8 cellular contexts compared by ENCODE assay signal in the genomic region with DNA sequence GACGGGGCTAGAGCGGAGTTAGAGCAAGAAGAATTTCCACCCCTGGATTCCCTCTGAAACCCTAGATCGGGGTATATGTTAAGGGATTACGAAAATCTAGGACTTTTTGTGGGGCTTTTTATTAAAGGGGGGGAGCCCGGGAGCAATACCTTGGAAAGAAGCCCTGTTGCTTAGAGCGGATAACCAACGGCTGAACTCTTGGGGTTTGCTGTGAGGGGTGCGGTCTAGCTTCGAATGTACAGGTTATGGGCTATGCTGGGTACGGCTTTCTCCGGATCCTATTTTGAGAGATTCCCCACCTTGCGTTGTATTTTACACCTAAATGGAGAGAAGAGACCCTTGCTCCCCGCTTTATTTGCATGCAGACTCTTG. TPM values are rescaled to one million over a fixed set of nuclear protein-coding genes. Genes with fewer than 3 reads are reported as not detected.
A peak's percentile ranks its signal among the peaks of the same experiment; 100 is the strongest.
DNase-seq lines count a peak whose midpoint lies in the region; ATAC-seq and TF ChIP-seq lines count a peak whose summit lies in the region.

No MANE protein-coding gene starts in this region.

- peak overlapping the region; percentile 83 for H3K4me3 Mint-ChIP-seq in activated naive CD4-positive, alpha-beta T cell treated with anti-CD3 and anti-CD28 coated beads for 36 hours

- H3K14ac ChIP-seq in neuronal stem cell (ENCODE audit: low read length): no peak overlapping the region

- H3K4me1 ChIP-seq in OCI-LY3 (ENCODE audit: low read length) (peaks cover 26% of the 10 kb centered on the region), endocrine pancreas (ENCODE audit: control insufficient read depth, insufficient read depth, low read length) (peaks cover 11% of the 10 kb centered on the region), neuronal stem cell (ENCODE audit: control insufficient read depth in 2 of 2, insufficient read depth in 1 of 2, low read depth in 1 of 2, low read length in 2 of 2) (peaks cover 11 to 19% of the 10 kb centered on the region in 2 donors)

- no peaks in the 10 kb centered on the region for H3K79me2 ChIP-seq in OCI-LY3 (ENCODE audit: low read length)

- H4K20me1 ChIP-seq in OCI-LY3 (ENCODE audit: insufficient read depth, low read length): no peaks in the 10 kb centered on the region

- no peaks in the 10 kb centered on the region for H3K9me3 Mint-ChIP-seq in activated naive CD4-positive, alpha-beta T cell treated with anti-CD3 and anti-CD28 coated beads for 36 hours

- no peak overlapping the region for H2BK15ac ChIP-seq in neuronal stem cell (ENCODE audit: low read length)

- H2AK5ac ChIP-seq in neuronal stem cell (ENCODE audit: low read depth, low read length): no peak overlapping the region

- no peak overlapping the region for H3K27ac ChIP-seq in OCI-LY3 (ENCODE audit: low read length)
- H3K27ac ChIP-seq in neuronal stem cell (replicated peaks; ENCODE audit: low read length): no peak overlapping the region

- H2BK5ac ChIP-seq in neuronal stem cell (ENCODE audit: low read length): no peak overlapping the region

- H2BK12ac ChIP-seq in neuronal stem cell (ENCODE audit: low read length): no peak overlapping the region

- no peak overlapping the region for H3K18ac ChIP-seq in neuronal stem cell (ENCODE audit: low read length)

- H3K9ac ChIP-seq in OCI-LY3 (ENCODE audit: low read length) (peak overlapping the region; percentile 70), endocrine pancreas (ENCODE audit: control insufficient read depth, insufficient read depth, low read length) (peak overlapping the region; percentile 80), neuronal stem cell (ENCODE audit: low read depth, low read length, poor library complexity) (no peak overlapping the region)

- H3K4me3 ChIP-seq in OCI-LY3 (ENCODE audit: low read length) (peak overlapping the region; percentile 84), endocrine pancreas (ENCODE audit: control insufficient read depth, insufficient read depth, low read length) (peak overlapping the region; percentile 90), neuronal stem cell (ENCODE audit: low read length in 2 of 2) (peak overlapping the region; percentile 91)

- ATAC-seq in HG03521 (IDR thresholded peaks at IDR 0.05; ENCODE audit: unreplicated experiment): no peak

- H3K4ac ChIP-seq in neuronal stem cell (ENCODE audit: low read length): no peak overlapping the region

- H4K91ac ChIP-seq in neuronal stem cell (ENCODE audit: low read depth, low read length, poor library complexity): no peak overlapping the region

- no peak for TF ChIP-seq CTCF in OCI-LY3 (IDR thresholded peaks at IDR 0.05; ENCODE audit: low read depth, low read length)

- no peak overlapping the region for H3K23ac ChIP-seq in neuronal stem cell (ENCODE audit: low read depth, low read length, poor library complexity)

- peak overlapping the region; percentile 74 for H2BK120ac ChIP-seq in neuronal stem cell (ENCODE audit: low read depth, low read length)

- H3K27me3 ChIP-seq in OCI-LY3 (ENCODE audit: low read depth, low read length): peaks cover 23% of the 10 kb centered on the region
- no peaks in the 10 kb centered on the region for H3K27me3 ChIP-seq in endocrine pancreas (ENCODE audit: control insufficient read depth, insufficient read depth, low read length)
- H3K27me3 ChIP-seq in neuronal stem cell (ENCODE audit: control insufficient read depth in 3 of 3, insufficient read depth in 3 of 3, low read depth in 1 of 3, low read length in 3 of 3): no peaks in the 10 kb centered on the region

- H3K36me3 Mint-ChIP-seq in activated naive CD4-positive, alpha-beta T cell treated with anti-CD3 and anti-CD28 coated beads for 36 hours (ENCODE audit: low read depth): peaks cover 6% of the 10 kb centered on the region

- intact Hi-C loops in activated naive CD4-positive, alpha-beta T cell treated with anti-CD3 and anti-CD28 coated beads for 36 hours (cut with micrococcal nuclease): loop anchor here (1.0 to 2.0 kb wide), 7 partner anchors 24 to 347 kb away; a partner anchor contains a TSS

- H3K4me2 ChIP-seq in OCI-LY3 (ENCODE audit: low read length) (peak overlapping the region; percentile 92), neuronal stem cell (ENCODE audit: insufficient read depth, low read length, poor library complexity, severe bottlenecking) (peak overlapping the region; percentile 72)

- CTCF ChIA-PET in activated naive CD4-positive, alpha-beta T cell treated with anti-CD3 and anti-CD28 coated beads for 36 hours (lab: Charles Lee): interaction anchor here (1.0 to 6.6 kb wide), 14 partner anchors 9 to 173 kb away, joined by 3 to 133 read pairs (median 9); a partner anchor contains a TSS

- no peak overlapping the region for H3K27ac Mint-ChIP-seq in activated naive CD4-positive, alpha-beta T cell treated with anti-CD3 and anti-CD28 coated beads for 36 hours

- DNase-seq in activated naive CD4-positive, alpha-beta T cell treated with anti-CD3 and anti-CD28 coated beads for 36 hours: peak; percentile 21
- no peak for DNase-seq in activated naive CD4-positive, alpha-beta T cell treated with Interleukin-2 at 50 U/mL for 16 hours
- DNase-seq in neuronal stem cell (ENCODE audit: low spot score) (no peak), middle frontal gyrus (ENCODE audit: extremely low spot score, low spot score) (no peak), 8988T (no peak)

- no peak overlapping the region for H4K8ac ChIP-seq in neuronal stem cell (ENCODE audit: low read depth, low read length)

- WGBS in neuronal stem cell (ENCODE audit: extremely low coverage in 2 of 2, insufficient read length in 2 of 2, insufficient replicate concordance in 1 of 2), 2 donors: no CpG with 5 or more reads among the region's 13 CpGs

- no peaks in the 10 kb centered on the region for H3K9me3 ChIP-seq in OCI-LY3 (ENCODE audit: insufficient read depth, low read length)
- H3K9me3 ChIP-seq in endocrine pancreas (ENCODE audit: control insufficient read depth, low read length): no peaks in the 10 kb centered on the region
- H3K9me3 ChIP-seq in neuronal stem cell (replicated peaks in 1 of 2; ENCODE audit: control insufficient read depth in 2 of 2, insufficient read depth in 1 of 2, low read depth in 1 of 2, low read length in 2 of 2): no peaks in the 10 kb centered on the region

- H2AFZ ChIP-seq in OCI-LY3 (ENCODE audit: low read depth, low read length): peak overlapping the region; percentile 50; the same call in 1 of the 2 replicates
- H2AFZ ChIP-seq in neuronal stem cell (ENCODE audit: low read length): peak overlapping the region; percentile 100

- peaks cover 27% of the 10 kb centered on the region for H3K4me1 Mint-ChIP-seq in activated naive CD4-positive, alpha-beta T cell treated with anti-CD3 and anti-CD28 coated beads for 36 hours (ENCODE audit: low read depth)

- peaks cover 1% of the 10 kb centered on the region for H3K79me1 ChIP-seq in neuronal stem cell (ENCODE audit: low read depth, low read length)

- H3K36me3 ChIP-seq in OCI-LY3 (replicated peaks; ENCODE audit: low read depth, low read length) (no peaks in the 10 kb centered on the region), endocrine pancreas (ENCODE audit: control insufficient read depth, insufficient read depth, low read length) (no peaks in the 10 kb centered on the region), neuronal stem cell (replicated peaks in 1 of 2; ENCODE audit: control insufficient read depth in 2 of 2, insufficient read depth in 2 of 2, low read length in 2 of 2) (peaks cover 0 to 3% of the 10 kb centered on the region in 2 donors)

- H3K27me3 Mint-ChIP-seq in activated naive CD4-positive, alpha-beta T cell treated with anti-CD3 and anti-CD28 coated beads for 36 hours (ENCODE audit: low read depth): peaks cover 19% of the 10 kb centered on the region

RNA-seq across cellular contexts. Expression of a gene that starts 0.6 kb away (rescaled TPM):
- total RNA-seq in activated naive CD4-positive, alpha-beta T cell treated with anti-CD3 and anti-CD28 coated beads for 36 hours: 1 to 10 TPM; 6.5 to 6.7 TPM
- polyA plus RNA-seq in neuronal stem cell (2013, experiment 1 of 2): 15.3 TPM
- polyA plus RNA-seq in neuronal stem cell (2013, experiment 2 of 2): 15.9 TPM

RNA-seq across cellular contexts. Expression of a gene that starts 23.7 kb away (rescaled TPM):
- 100 to 1,000 TPM; 116 to 122 TPM for total RNA-seq in activated naive CD4-positive, alpha-beta T cell treated with anti-CD3 and anti-CD28 coated beads for 36 hours
- 36.1 TPM for polyA plus RNA-seq in neuronal stem cell (2013, experiment 1 of 2)
- polyA plus RNA-seq in neuronal stem cell (2013, experiment 2 of 2): 34.0 TPM

RNA-seq across cellular contexts. Expression of a gene that starts 48.7 kb away (rescaled TPM):
- total RNA-seq in activated naive CD4-positive, alpha-beta T cell treated with anti-CD3 and anti-CD28 coated beads for 36 hours: 10 to 100 TPM; 83.4 to 85.3 TPM
- 54.3 TPM for polyA plus RNA-seq in neuronal stem cell (2013, experiment 1 of 2)
- polyA plus RNA-seq in neuronal stem cell (2013, experiment 2 of 2): 54.2 TPM
